24 cellular contexts compared by ENCODE assay signal in the genomic region with DNA sequence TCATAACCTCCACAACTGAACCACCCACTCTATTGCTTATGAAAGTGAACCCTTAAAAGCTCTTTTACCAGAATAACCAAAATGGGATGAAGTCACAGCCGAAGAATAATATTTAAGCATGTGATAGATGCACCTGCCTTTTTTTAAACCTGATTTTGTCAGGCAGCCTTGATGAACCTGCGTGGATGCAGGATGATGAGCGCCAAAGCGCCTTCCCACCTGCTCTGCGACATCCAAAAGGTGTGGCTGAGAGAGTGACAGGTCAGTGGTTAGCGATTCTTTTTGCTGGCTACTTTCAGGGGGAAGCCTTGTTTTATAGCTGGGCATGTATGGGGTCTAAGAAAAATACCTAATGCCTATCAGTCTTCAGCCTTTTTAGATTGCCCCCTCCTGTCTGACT.
"Had no signal": no experiment of that assay in that cellular context is flagged by ENCODE, and none has a peak within 500 bp of the region (broad histone marks: within the 10 kb centered on the region; RNA-seq: fewer than 3 reads in every experiment).

No MANE protein-coding gene starts in this region.

- DNase-seq: naive thymus-derived CD4-positive, alpha-beta T cell; natural killer cell; occipital lobe; pancreas; right cardiac atrium; spleen; stimulated activated CD4-positive, alpha-beta T cell treated with anti-CD3 and anti-CD28 coated beads, Interleukin-12 subunit alpha, Interleukin-12 subunit beta, amount 100 ng/mL, for 4 hours; stimulated activated CD4-positive, alpha-beta T cell treated with anti-CD3 and anti-CD28 coated beads, Interleukin-1b, Interleukin-23, amount 100 ng/mL, for 48 hours; stimulated activated CD4-positive, alpha-beta T cell treated with anti-CD3 and anti-CD28 coated beads, Interleukin-4, amount 100 ng/mL, for 1 hour; stimulated activated CD4-positive, alpha-beta T cell treated with anti-CD3 and anti-CD28 coated beads, Interleukin-4, amount 100 ng/mL, for 4 hours; stimulated activated CD8-positive, alpha-beta memory T cell treated with anti-CD3 and anti-CD28 coated beads, Interleukin-4, amount 100 ng/mL, for 48 hours; stimulated activated naive CD4-positive, alpha-beta T cell; stimulated activated naive CD8-positive, alpha-beta T cell treated with anti-CD3 and anti-CD28 coated beads, Interleukin-15, amount 100 ng/mL, for 72 hours; stimulated activated naive CD8-positive, alpha-beta T cell treated with anti-CD3 and anti-CD28 coated beads, Interleukin-15, Interleukin-2, amounts not matched to agents 100 U/mL and 50 U/mL, for 24 hours; substantia nigra; testis; tibial artery; transverse colon; upper lobe of right lung; uterus had no signal

- H3K27ac ChIP-seq: neural progenitor cell, pancreas, prostate gland, skin epidermis, spleen, suprapubic skin, testis, tibial artery, transverse colon, upper lobe of right lung, uterus had no signal
